ENCODE assay signal across 8 cellular contexts in the genomic region with DNA sequence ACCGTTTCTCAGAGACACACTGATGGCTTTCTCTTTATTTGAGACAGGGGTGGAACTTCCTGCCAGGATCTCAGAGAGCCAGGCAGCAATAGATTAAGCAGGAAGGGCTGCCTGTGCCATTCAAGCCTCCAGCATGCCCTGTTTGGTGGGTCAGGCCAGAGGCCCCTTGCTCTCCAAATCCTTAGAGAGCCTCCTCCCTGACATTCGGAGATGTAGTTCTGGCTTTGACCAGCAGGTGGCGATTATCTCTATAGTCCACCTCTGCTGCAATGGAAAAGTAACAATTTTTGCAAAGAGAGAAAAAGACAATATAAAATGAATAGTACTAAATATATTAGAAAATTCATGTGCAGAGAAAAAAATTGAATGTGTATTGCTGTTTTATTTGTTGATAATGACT.
DNase-seq lines count a peak whose midpoint lies in the region; ATAC-seq and TF ChIP-seq lines count a peak whose summit lies in the region.

No MANE protein-coding gene starts in this region.

- no peaks in the 10 kb centered on the region for H3K4me1 ChIP-seq in endodermal cell (ENCODE audit: control insufficient read depth, insufficient read depth, low read length)

- ATAC-seq in naive thymus-derived CD8-positive, alpha-beta T cell, result peak; percentile 40 to 49
- ATAC-seq in HG03095 (IDR thresholded peaks at IDR 0.05; ENCODE audit: unreplicated experiment) (no peak), GM18858 (IDR thresholded peaks at IDR 0.05; ENCODE audit: unreplicated experiment) (no peak)

- H3K27ac ChIP-seq in endodermal cell (ENCODE audit: low read depth, low read length), result no peak overlapping the region

- no peak overlapping the region for H3K9ac ChIP-seq in endodermal cell (ENCODE audit: extremely low read depth, low read length, poor library complexity, severe bottlenecking)

- no peaks in the 10 kb centered on the region for H3K27me3 Mint-ChIP-seq in endodermal cell (ENCODE audit: insufficient read depth)
- H3K27me3 Mint-ChIP-seq in naive thymus-derived CD8-positive, alpha-beta T cell, result peaks cover 0 to 1% (median 0%) of the 10 kb centered on the region in 5 donors

- POLR2A ChIA-PET in naive thymus-derived CD8-positive, alpha-beta T cell (lab: Charles Lee), result no interaction called here

- peak; percentile 20 for DNase-seq in AG20443 (ENCODE audit: low spot score)
- DNase-seq in HFF-Myc (ENCODE audit: extremely low read depth, low read depth), result no peak
- DNase-seq in activated CD4-positive, alpha-beta T cell treated with anti-CD3 and anti-CD28 coated beads, Interleukin-2, amount 50 U/mL, for 1 hour, result peak; percentile 65
- DNase-seq in endodermal cell, result peak; percentile 92
- DNase-seq in naive thymus-derived CD8-positive, alpha-beta T cell, result peak; percentile 14 to 78 (median 52)
- peak; percentile 13 for DNase-seq in stromal cell of bone marrow (ENCODE audit: low read depth)

- no peaks in the 10 kb centered on the region for H3K36me3 ChIP-seq in endodermal cell (ENCODE audit: control insufficient read depth, insufficient read depth, low read length)

- WGBS in endodermal cell (ENCODE audit: insufficient coverage in 1 of 2, insufficient read length in 1 of 2), 2 experiments, result 44% methylated on average over 2 of the region's 3 CpGs; no CpG with 5 or more reads in 1 of the 2 experiments

- H3K36me3 Mint-ChIP-seq in endodermal cell (ENCODE audit: low read depth), result no peaks in the 10 kb centered on the region
- no peaks in the 10 kb centered on the region for H3K36me3 Mint-ChIP-seq in naive thymus-derived CD8-positive, alpha-beta T cell

- no peak overlapping the region for H3K27ac Mint-ChIP-seq in endodermal cell
- H3K27ac Mint-ChIP-seq in naive thymus-derived CD8-positive, alpha-beta T cell, result no peak overlapping the region

- H3K27me3 ChIP-seq in endodermal cell (ENCODE audit: control insufficient read depth, insufficient read depth, low read length, poor library complexity, severe bottlenecking), result no peaks in the 10 kb centered on the region

- no peak overlapping the region for H3K4me3 Mint-ChIP-seq in endodermal cell
- H3K4me3 Mint-ChIP-seq in naive thymus-derived CD8-positive, alpha-beta T cell, result no peak overlapping the region

- H3K4me1 Mint-ChIP-seq in endodermal cell, result no peaks in the 10 kb centered on the region
- H3K4me1 Mint-ChIP-seq in naive thymus-derived CD8-positive, alpha-beta T cell, result no peaks in the 10 kb centered on the region

- peaks cover 32% of the 10 kb centered on the region for H3K9me3 Mint-ChIP-seq in endodermal cell
- no peaks in the 10 kb centered on the region for H3K9me3 Mint-ChIP-seq in naive thymus-derived CD8-positive, alpha-beta T cell

- H3K4me3 ChIP-seq in HFF-Myc (replicated peaks; ENCODE audit: low read depth, low read length) (no peak overlapping the region), endodermal cell (ENCODE audit: low read length) (no peak overlapping the region)

- H3K9me3 ChIP-seq in endodermal cell (ENCODE audit: control insufficient read depth, low read length), result no peaks in the 10 kb centered on the region

- TF ChIP-seq CTCF in HFF-Myc (IDR thresholded peaks at IDR 0.05; ENCODE audit: low read depth, low read length, missing control alignments) (peak; percentile 58), endodermal cell (conservative IDR thresholded peaks at IDR 0.05) (peak; percentile 84)

Comparison
In these comparisons a context has a peak if more than half of its experiments do, and no peak if none do; other contexts are left out.
1. ATAC-seq: peak in naive thymus-derived CD8-positive, alpha-beta T cell (2 of 2); none in HG03095 (single experiment) and GM18858 (single experiment).